ENCODE assay signal across 19 cellular contexts in the genomic region with DNA sequence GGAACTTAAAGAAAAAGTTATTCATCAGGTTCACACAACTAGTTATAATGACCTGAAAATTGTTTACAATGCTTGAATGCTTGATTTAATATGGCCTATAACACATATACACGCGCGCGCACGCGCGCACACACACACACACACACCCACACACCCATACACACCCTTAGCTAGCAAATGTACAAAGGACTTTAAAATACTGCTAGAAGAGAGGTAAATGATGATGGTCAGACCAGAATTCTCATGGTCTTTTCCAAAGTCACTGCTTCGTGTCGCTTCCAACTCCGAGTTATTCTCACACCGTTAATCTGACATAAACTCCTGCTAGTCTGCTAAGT.
"Had no signal": no experiment of that assay in that cellular context is flagged by ENCODE, and none has a peak within 500 bp of the region (broad histone marks: within the 10 kb centered on the region; RNA-seq: fewer than 3 reads in every experiment).

No MANE protein-coding gene starts in this region.

- H3K36me3 ChIP-seq: cardiac muscle cell had no signal

- H3K27ac ChIP-seq: cardiac muscle cell, hepatocyte, spleen, upper lobe of left lung had no signal

- H3K4me3 Mint-ChIP-seq: activated B cell treated with CpG ODN at 0.5 μM for 24 hours; activated CD4-positive, alpha-beta T cell treated with anti-CD3 and anti-CD28 coated beads for 36 hours; activated naive CD8-positive, alpha-beta T cell treated with anti-CD3 and anti-CD28 coated beads for 36 hours; activated T-cell treated with anti-CD3 and anti-CD28 coated beads, Interleukin-2, amount 50 U/mL, for 4 hours; dendritic cell treated with granulocyte-macrophage colony-stimulating factor and Interleukin-4, amounts not matched to agents 40 ng/mL and 50 ng/mL, for 4 days had no signal

- ATAC-seq: activated T-cell treated with anti-CD3 and anti-CD28 coated beads, Interleukin-2, amount 50 U/mL, for 4 hours; sciatic nerve had no signal

- H3K4me3 ChIP-seq: cardiac muscle cell, hepatocyte, spleen, upper lobe of left lung had no signal

- DNase-seq: activated B cell treated with CpG ODN at 0.5 μM for 24 hours; activated CD4-positive, alpha-beta T cell treated with anti-CD3 and anti-CD28 coated beads, Interleukin-2, amount 50 U/mL, for 48 hours; activated CD8-positive, alpha-beta memory T cell treated with anti-CD3 and anti-CD28 coated beads, Interleukin-2, amount 50 U/mL, for 48 hours; activated naive CD4-positive, alpha-beta T cell treated with Interleukin-2 at 50 U/mL for 16 hours; activated naive CD8-positive, alpha-beta T cell treated with anti-CD3 and anti-CD28 coated beads for 36 hours; activated T-cell treated with anti-CD3 and anti-CD28 coated beads, Interleukin-2, amount 50 U/mL, for 4 hours; effector CD4-positive, alpha-beta T cell; foreskin melanocyte; glutamatergic neuron; spleen; stimulated activated CD4-positive, alpha-beta T cell treated with anti-CD3 and anti-CD28 coated beads, Interleukin-4, amount 100 ng/mL, for 1 hour; stimulated activated naive CD4-positive, alpha-beta T cell treated with Interleukin-2 at 50 U/mL for 16 hours; T-helper 9 cell had no signal

- H3K27ac Mint-ChIP-seq: activated B cell treated with CpG ODN at 0.5 μM for 24 hours; activated CD4-positive, alpha-beta T cell treated with anti-CD3 and anti-CD28 coated beads for 36 hours; activated naive CD8-positive, alpha-beta T cell treated with anti-CD3 and anti-CD28 coated beads for 36 hours; dendritic cell treated with granulocyte-macrophage colony-stimulating factor and Interleukin-4, amounts not matched to agents 40 ng/mL and 50 ng/mL, for 4 days had no signal

- H3K27me3 Mint-ChIP-seq: activated B cell treated with CpG ODN at 0.5 μM for 24 hours; activated CD4-positive, alpha-beta T cell treated with anti-CD3 and anti-CD28 coated beads for 36 hours; activated naive CD8-positive, alpha-beta T cell treated with anti-CD3 and anti-CD28 coated beads for 36 hours had no signal

- H3K4me2 ChIP-seq: hepatocyte had no signal

- H3K9me3 Mint-ChIP-seq: activated B cell treated with CpG ODN at 0.5 μM for 24 hours; activated naive CD8-positive, alpha-beta T cell treated with anti-CD3 and anti-CD28 coated beads for 36 hours; activated T-cell treated with anti-CD3 and anti-CD28 coated beads, Interleukin-2, amount 50 U/mL, for 4 hours; dendritic cell treated with granulocyte-macrophage colony-stimulating factor and Interleukin-4, amounts not matched to agents 40 ng/mL and 50 ng/mL, for 4 days had no signal

- H3K27me3 ChIP-seq: cardiac muscle cell, hepatocyte, spleen, upper lobe of left lung had no signal

- H2AFZ ChIP-seq: hepatocyte had no signal

- H3K9me3 ChIP-seq: spleen, upper lobe of left lung had no signal
